1 cellular context compared by ENCODE assay signal in the genomic region with DNA sequence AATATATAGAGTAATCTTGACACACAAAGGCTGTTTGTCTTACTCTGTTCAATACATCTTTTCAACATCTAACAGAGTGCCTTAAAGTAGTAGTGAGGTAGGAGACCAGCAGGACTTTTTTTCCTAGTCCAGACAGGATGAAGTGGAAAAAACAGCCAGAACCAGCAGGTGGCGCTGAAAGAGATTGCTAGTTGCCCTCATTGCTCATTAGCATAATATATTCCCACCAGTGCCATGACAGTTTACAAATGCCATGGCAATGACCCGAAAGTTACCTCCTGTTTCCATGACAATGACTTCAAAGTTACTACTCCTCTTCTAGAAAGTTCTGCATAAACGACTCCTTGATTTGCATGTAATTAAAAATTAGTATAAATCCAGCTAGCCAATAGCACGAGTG.
TF ChIP-seq lines count a peak whose summit lies in the region.

No MANE protein-coding gene starts in this region.

TF ChIP-seq in GM12878, 131 proteins besides CTCF, POLR2A, EP300 and RAD21 (continued from another document):
- TF ChIP-seq ZBTB4 (CRISPR knock-in tag; IDR thresholded peaks at IDR 0.05) (no peak), SPI1 (IDR thresholded peaks at IDR 0.05; ENCODE audit: borderline replicate concordance, insufficient read depth, low read depth, low read length) (no peak), POU2F2 (IDR thresholded peaks at IDR 0.05; ENCODE audit: borderline replicate concordance, low read depth, low read length) (peak; percentile 82; the same call in 2 of the 3 replicates), CREM (IDR thresholded peaks at IDR 0.05; ENCODE audit: low read depth) (no peak), RBBP5 (conservative IDR thresholded peaks at IDR 0.05) (no peak)
